ENCODE assay signal across 11 cellular contexts in genomic region chr9:16413509-16414016, GRCh38.
DNase-seq lines count a peak whose midpoint lies in the region; ATAC-seq and TF ChIP-seq lines count a peak whose summit lies in the region.
"Had no signal": no experiment of that assay in that cellular context is flagged by ENCODE, and none has a peak within 500 bp of the region (broad histone marks: within the 10 kb centered on the region; RNA-seq: fewer than 3 reads in every experiment).

No MANE protein-coding gene starts in this region.

- in situ Hi-C loops in gastrocnemius medialis (cut with MboI; ENCODE audit: low sequenced_read_pairs in 4 of 4) = loop anchor here in 1 of 4 donors (25.0 kb wide), 1 partner anchor 99 kb away; no protein-coding TSS in a partner anchor

- intact Hi-C loops in Right ventricle myocardium superior (cut with DNase I) = no loop called here
- intact Hi-C loops in gastrocnemius medialis (cut with DNase I; ENCODE audit: low total_unique reads) = loop anchor here (10.0 kb wide), 1 partner anchor 79 kb away; no protein-coding TSS in a partner anchor

- H3K4me1 ChIP-seq in gastrocnemius medialis = no peaks in the 10 kb centered on the region

- DNase-seq in GM04503 (ENCODE audit: low read depth) (peak; percentile 90), Right ventricle myocardium superior (no peak), gastrocnemius medialis (peak; percentile 8 to 21)
- no peak for DNase-seq in activated CD8-positive, alpha-beta memory T cell treated with anti-CD3 and anti-CD28 coated beads for 24 hours
- DNase-seq: NCI-H187, RPMI8226 had no signal

- TF ChIP-seq POLR2A in gastrocnemius medialis (IDR thresholded peaks at IDR 0.05) = no peak

- ATAC-seq in SK-N-SH treated with all-trans-retinoic acid at 6 μM for 48 hours = peak; percentile 61
- ATAC-seq in Right ventricle myocardium superior (ENCODE audit: poor library complexity) = peak; percentile 94
- ATAC-seq in gastrocnemius medialis = peak; percentile 76 to 85
- ATAC-seq in HG03097 (IDR thresholded peaks at IDR 0.05; ENCODE audit: low FRiP score, unreplicated experiment) = no peak
- ATAC-seq in HG03521 (IDR thresholded peaks at IDR 0.05; ENCODE audit: unreplicated experiment) = no peak
- ATAC-seq in GM19455 (IDR thresholded peaks at IDR 0.05; ENCODE audit: unreplicated experiment) = no peak
- ATAC-seq: stimulated activated memory B cell treated with anti-CD40 and anti-IgM and Interleukin-4, amounts not matched to agents 10 μg/mL and 1 μg/mL and 100 μg/mL, for 72 hours had no signal

- H3K27me3 ChIP-seq in gastrocnemius medialis = no peaks in the 10 kb centered on the region

- no peaks in the 10 kb centered on the region for H3K9me3 ChIP-seq in gastrocnemius medialis

- no peak overlapping the region for H3K4me3 ChIP-seq in gastrocnemius medialis

- H3K27ac ChIP-seq in gastrocnemius medialis = peak overlapping the region in 1 of 4 donors; percentile 17

- TF ChIP-seq CTCF in gastrocnemius medialis (IDR thresholded peaks at IDR 0.05 in 4 of 5, conservative IDR thresholded peaks at IDR 0.05 in 1 of 5) = no peak

- no peaks in the 10 kb centered on the region for H3K36me3 ChIP-seq in gastrocnemius medialis

TF ChIP-seq in SK-N-SH treated with all-trans-retinoic acid at 6 μM for 48 hours, 23 proteins besides CTCF, POLR2A, EP300 and RAD21:
- no peak for TF ChIP-seq ZNF70 (CRISPR knock-in tag; IDR thresholded peaks at IDR 0.05)
- peak; percentile 28; the same call in 1 of the 2 replicates for TF ChIP-seq ISL1 (CRISPR knock-in tag; IDR thresholded peaks at IDR 0.05)

Comparison
In these comparisons a context has a peak if more than half of its experiments do, and no peak if none do; other contexts are left out.
1. DNase-seq: peak in GM04503 (single experiment) and gastrocnemius medialis (2 of 2); none in Right ventricle myocardium superior (single experiment) and activated CD8-positive, alpha-beta memory T cell treated with anti-CD3 and anti-CD28 coated beads for 24 hours (single experiment).
2. ATAC-seq: peak in SK-N-SH treated with all-trans-retinoic acid at 6 μM for 48 hours (single experiment), Right ventricle myocardium superior (single experiment) and gastrocnemius medialis (2 of 2); none in HG03097 (single experiment), HG03521 (single experiment) and GM19455 (single experiment).